24 cellular contexts compared by ENCODE assay signal in genomic region chr1:175174273-175174672, GRCh38. TPM values are rescaled to one million over a fixed set of nuclear protein-coding genes. Genes with fewer than 3 reads are reported as not detected.
DNase-seq lines count a peak whose midpoint lies in the region; ATAC-seq, FAIRE-seq and TF ChIP-seq lines count a peak whose summit lies in the region.
"Had no signal": no experiment of that assay in that cellular context is flagged by ENCODE, and none has a peak within 500 bp of the region (broad histone marks: within the 10 kb centered on the region; RNA-seq: fewer than 3 reads in every experiment).

No MANE protein-coding gene starts in this region.

- H3K4me2 ChIP-seq in Loucy (ENCODE audit: low read depth, low read length, poor library complexity, severe bottlenecking) (peak overlapping the region; percentile 44), keratinocyte (ENCODE audit: control insufficient read depth, extremely low read depth, insufficient read depth, low read depth, low read length) (peak overlapping the region; percentile 9)

- no peak overlapping the region for H2AFZ ChIP-seq in Loucy (ENCODE audit: low read length)
- H2AFZ ChIP-seq in keratinocyte (ENCODE audit: control insufficient read depth, low read length): no peak overlapping the region

- H3K9me1 ChIP-seq in keratinocyte (ENCODE audit: control insufficient read depth, extremely low read depth, insufficient read depth, low read length): no peaks in the 10 kb centered on the region

- H3K36me3 Mint-ChIP-seq in T-helper 1 cell treated with Interleukin-12 subunit alpha and Interleukin-12 subunit beta and Interleukin-4 antibody, amounts not matched to agents 30 μg/mL and 1 μg/mL, for 36 hours (ENCODE audit: low read depth): peaks cover 60% of the 10 kb centered on the region

- H3K27me3 Mint-ChIP-seq in T-helper 1 cell treated with Interleukin-12 subunit alpha and Interleukin-12 subunit beta and Interleukin-4 antibody, amounts not matched to agents 30 μg/mL and 1 μg/mL, for 36 hours (ENCODE audit: low read depth): no peaks in the 10 kb centered on the region

- peak overlapping the region; percentile 8 for H3K27ac Mint-ChIP-seq in T-helper 1 cell treated with Interleukin-12 subunit alpha and Interleukin-12 subunit beta and Interleukin-4 antibody, amounts not matched to agents 30 μg/mL and 1 μg/mL, for 36 hours

- H3K27me3 ChIP-seq in Loucy (ENCODE audit: insufficient read depth, low read length, poor library complexity, severe bottlenecking): no peaks in the 10 kb centered on the region
- H3K27me3 ChIP-seq in keratinocyte (ENCODE audit: control insufficient read depth, extremely low read depth, insufficient read depth, low read length): no peaks in the 10 kb centered on the region
- H3K27me3 ChIP-seq in sigmoid colon: no peaks in the 10 kb centered on the region
- H3K27me3 ChIP-seq: Peyer's patch, tibial nerve had no signal

- intact Hi-C loops in posterior vena cava (cut with DNase I): no loop called here
- intact Hi-C loops in sigmoid colon (cut with DNase I): no loop called here

- H3K4me3 ChIP-seq in Loucy (ENCODE audit: low read length, poor library complexity, severe bottlenecking) (no peak overlapping the region), keratinocyte (ENCODE audit: control insufficient read depth in 2 of 3, extremely low read depth in 1 of 3, insufficient read depth in 2 of 3, low read depth in 1 of 3, low read length in 3 of 3) (no peak overlapping the region), sigmoid colon (no peak overlapping the region)
- H3K4me3 ChIP-seq: Peyer's patch, tibial nerve had no signal

- peak; percentile 3 for ATAC-seq in GM21786 (IDR thresholded peaks at IDR 0.05; ENCODE audit: unreplicated experiment)

- H3K9me2 ChIP-seq in Loucy (replicated peaks; ENCODE audit: low read depth, low read length): no peaks in the 10 kb centered on the region

- H3K36me3 ChIP-seq in Loucy (ENCODE audit: insufficient read depth, low read length) (no peaks in the 10 kb centered on the region; the same call in 1 of the 2 replicates), keratinocyte (ENCODE audit: control insufficient read depth in 2 of 2, extremely low read depth in 1 of 2, insufficient read depth in 2 of 2, low read length in 2 of 2) (peaks cover 17 to 28% of the 10 kb centered on the region in 2 experiments), sigmoid colon (no peaks in the 10 kb centered on the region)

- peak; percentile 55 for FAIRE-seq in keratinocyte (lab: Jason Lieb, UNC)

- DNase-seq in T-helper 1 cell (no peak), keratinocyte (ENCODE audit: low read depth, low spot score) (no peak), posterior vena cava (ENCODE audit: low spot score) (no peak), amygdala (lab: John Stamatoyannopoulos, UW) (no peak), sigmoid colon (no peak)
- DNase-seq: 8988T; activated CD4-positive, CD25-positive, alpha-beta regulatory T cell treated with anti-CD3 and anti-CD28 coated beads, Interleukin-2, amount 50 U/mL, for 72 hours; activated T-cell treated with anti-CD3 and anti-CD28 coated beads, Interleukin-2, amount 50 U/mL, for 1 hour; DMS79 treated with DMSO at 0.1 percent for 48 hours; effector CD8-positive, alpha-beta T cell; hypothalamus; left cardiac atrium; MV-4-11; NCI-H2029; NCI-H526 treated with DMSO at 0.1 percent for 48 hours; occipital lobe; Peyer's patch; stimulated activated CD4-positive, alpha-beta T cell treated with anti-CD3 and anti-CD28 coated beads, Interleukin-4, amount 100 ng/mL, for 4 hours; SW 1271 had no signal

- no peak for TF ChIP-seq POLR2A in sigmoid colon (IDR thresholded peaks at IDR 0.05)

- no peaks in the 10 kb centered on the region for H3F3A ChIP-seq in Loucy (ENCODE audit: low read depth)

- H4K20me1 ChIP-seq in Loucy (ENCODE audit: insufficient read depth, low read length, poor library complexity, severe bottlenecking): no peaks in the 10 kb centered on the region
- no peaks in the 10 kb centered on the region for H4K20me1 ChIP-seq in keratinocyte (ENCODE audit: control insufficient read depth, extremely low read depth, insufficient read depth, low read length)

- H3K9ac ChIP-seq in Loucy (ENCODE audit: low read depth, low read length, poor library complexity, severe bottlenecking): no peak overlapping the region
- peak overlapping the region; percentile 19 for H3K9ac ChIP-seq in keratinocyte (ENCODE audit: control insufficient read depth, extremely low read depth, insufficient read depth, low read length)

- TF ChIP-seq EP300 in sigmoid colon (IDR thresholded peaks at IDR 0.05): no peak

- TF ChIP-seq CTCF in Loucy (conservative IDR thresholded peaks at IDR 0.05; ENCODE audit: low read length): no peak
- TF ChIP-seq CTCF in keratinocyte (optimal IDR thresholded peaks at IDR 0.05 in 1 of 3, IDR thresholded peaks at IDR 0.05 in 1 of 3, conservative IDR thresholded peaks at IDR 0.05 in 1 of 3; ENCODE audit: extremely low read depth in 1 of 3, insufficient read depth in 2 of 3, low read length in 3 of 3): no peak
- no peak for TF ChIP-seq CTCF in sigmoid colon (IDR thresholded peaks at IDR 0.05)

- peak overlapping the region; percentile 67 for H3K27ac ChIP-seq in keratinocyte (ENCODE audit: control insufficient read depth, insufficient read depth, low read length)
- no peak overlapping the region for H3K27ac ChIP-seq in sigmoid colon
- H3K27ac ChIP-seq: C4-2B, Peyer's patch had no signal

- H3K9me3 Mint-ChIP-seq in T-helper 1 cell treated with Interleukin-12 subunit alpha and Interleukin-12 subunit beta and Interleukin-4 antibody, amounts not matched to agents 30 μg/mL and 1 μg/mL, for 36 hours: no peaks in the 10 kb centered on the region

- peaks cover 11% of the 10 kb centered on the region for H3K4me1 ChIP-seq in Loucy (ENCODE audit: insufficient read depth, low read length, poor library complexity, severe bottlenecking)
- peaks cover 39% of the 10 kb centered on the region for H3K4me1 ChIP-seq in keratinocyte (ENCODE audit: control insufficient read depth, extremely low read depth, insufficient read depth, low read length)
- no peaks in the 10 kb centered on the region for H3K4me1 ChIP-seq in sigmoid colon

- dilution Hi-C loops in keratinocyte (cut with MboI; ENCODE audit: extremely low pct_ligation_motif_present, low sequenced_read_pairs): no loop called here

- no peak overlapping the region for H3K4me3 Mint-ChIP-seq in T-helper 1 cell treated with Interleukin-12 subunit alpha and Interleukin-12 subunit beta and Interleukin-4 antibody, amounts not matched to agents 30 μg/mL and 1 μg/mL, for 36 hours

- peaks cover 58% of the 10 kb centered on the region for H3K4me1 Mint-ChIP-seq in T-helper 1 cell treated with Interleukin-12 subunit alpha and Interleukin-12 subunit beta and Interleukin-4 antibody, amounts not matched to agents 30 μg/mL and 1 μg/mL, for 36 hours (ENCODE audit: low read depth)

- H3K79me2 ChIP-seq in Loucy (ENCODE audit: insufficient read depth, low read length) (no peaks in the 10 kb centered on the region), keratinocyte (ENCODE audit: control insufficient read depth, insufficient read depth, low read length) (peaks cover 66% of the 10 kb centered on the region)

- no peaks in the 10 kb centered on the region for H3K9me3 ChIP-seq in Loucy (ENCODE audit: insufficient read depth, low read depth, low read length)
- no peaks in the 10 kb centered on the region for H3K9me3 ChIP-seq in keratinocyte (ENCODE audit: control insufficient read depth, low read depth, low read length)
- no peaks in the 10 kb centered on the region for H3K9me3 ChIP-seq in sigmoid colon
- H3K9me3 ChIP-seq: Peyer's patch, tibial nerve had no signal

RNA-seq across cellular contexts. Expression of gene KIAA0040, which starts 18.3 kb away (rescaled TPM):
- polyA plus RNA-seq in keratinocyte (40.8 to 70.0 TPM (median 57.9 TPM) in 3 replicates), sigmoid colon (10 to 100 TPM in 1 of 3 donors, 1 to 10 TPM in 2; 6.6 to 20.5 (median 6.9) TPM)
- polyA plus RNA-seq in keratinocyte (2011; ENCODE audit: low read depth): 12.1 TPM
- 34.3 and 56.5 TPM in 2 replicates for polyA plus RNA-seq in keratinocyte (2011; cell fraction: cytosol; rRNA removed)
- polyA plus RNA-seq in keratinocyte (2011; cell fraction: nucleus; rRNA removed): 46.6 and 47.4 TPM in 2 replicates
- 12.5 and 40.7 TPM in 2 replicates for polyA plus RNA-seq in keratinocyte (2012; ENCODE audit: low replicate concordance)
- polyA minus RNA-seq in keratinocyte: 50.7 to 75.0 TPM (median 60.1 TPM) in 3 replicates
- polyA minus RNA-seq in keratinocyte (2011; cell fraction: cytosol; rRNA and poly(A)+ RNA removed): 39.3 TPM
- 24.7 and 42.9 TPM in 2 replicates for polyA minus RNA-seq in keratinocyte (2011; cell fraction: nucleus; rRNA and poly(A)+ RNA removed)
- total RNA-seq in posterior vena cava (10 to 100 TPM in 1 of 2 donors, 1 to 10 TPM in 1; 9.3 to 13.5 TPM), sigmoid colon (10 to 100 TPM; 11.4 to 28.2 (median 20.4) TPM)
